25 cellular contexts compared by ENCODE assay signal in the genomic region with DNA sequence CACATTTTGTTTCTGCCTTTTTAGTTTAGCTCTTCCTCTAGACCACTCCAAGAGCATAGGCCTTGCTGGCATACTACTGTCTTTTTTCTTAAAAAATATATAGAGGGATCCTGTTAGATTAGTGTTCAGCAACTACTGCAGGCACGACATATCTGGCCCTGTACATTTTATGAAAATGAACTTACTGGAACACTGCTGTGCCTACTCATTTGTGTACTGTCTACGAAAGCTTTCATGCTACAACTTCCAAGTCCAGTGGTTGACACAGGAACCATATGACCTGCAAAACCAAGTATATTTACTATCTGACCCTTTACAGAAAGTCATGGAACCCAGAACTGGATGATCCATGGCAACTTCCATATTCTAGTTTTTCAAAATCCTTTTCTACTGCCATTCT.
"Had no signal": no experiment of that assay in that cellular context is flagged by ENCODE, and none has a peak within 500 bp of the region (broad histone marks: within the 10 kb centered on the region; RNA-seq: fewer than 3 reads in every experiment).

No MANE protein-coding gene starts in this region.

- H3K27me3 ChIP-seq: colonic mucosa, esophagus muscularis mucosa, esophagus squamous epithelium, foreskin keratinocyte, gastrocnemius medialis, gastroesophageal sphincter, heart left ventricle, heart right ventricle had no signal

- DNase-seq: colonic mucosa; cortex of kidney; dermis blood vessel endothelial cell; dorsolateral prefrontal cortex; effector CD4-positive, alpha-beta T cell; effector CD8-positive, alpha-beta T cell; effector memory CD4-positive, alpha-beta T cell; effector memory CD8-positive, alpha-beta T cell; endodermal cell; erythroblast; esophagus squamous epithelium; foreskin fibroblast; foreskin keratinocyte; foreskin melanocyte; gastrocnemius medialis; glutamatergic neuron; head of caudate nucleus; heart left ventricle; heart right ventricle had no signal

- H3K9me3 Mint-ChIP-seq: dendritic cell treated with granulocyte-macrophage colony-stimulating factor and Interleukin-4, amounts not matched to agents 40 ng/mL and 50 ng/mL, for 4 days; endodermal cell had no signal

- H3K27ac Mint-ChIP-seq: dendritic cell treated with granulocyte-macrophage colony-stimulating factor and Interleukin-4, amounts not matched to agents 40 ng/mL and 50 ng/mL, for 4 days; effector memory CD8-positive, alpha-beta T cell; endodermal cell had no signal

- H3K4me1 Mint-ChIP-seq: endodermal cell had no signal

- H3K4me3 ChIP-seq: colonic mucosa, coronary artery, dorsolateral prefrontal cortex, esophagus muscularis mucosa, esophagus squamous epithelium, gastrocnemius medialis, gastroesophageal sphincter, heart left ventricle, heart right ventricle had no signal

- H3K4me3 Mint-ChIP-seq: dendritic cell treated with granulocyte-macrophage colony-stimulating factor and Interleukin-4, amounts not matched to agents 40 ng/mL and 50 ng/mL, for 4 days; effector memory CD8-positive, alpha-beta T cell; endodermal cell had no signal

- ATAC-seq: effector memory CD8-positive, alpha-beta T cell; esophagus mucosa; foreskin keratinocyte; gastrocnemius medialis; gastroesophageal sphincter; heart left ventricle; heart right ventricle had no signal

- H3K4me1 ChIP-seq: colonic mucosa, esophagus muscularis mucosa, esophagus squamous epithelium, foreskin keratinocyte, gastrocnemius medialis, gastroesophageal sphincter, heart left ventricle, heart right ventricle had no signal

- H3K27ac ChIP-seq: colonic mucosa, coronary artery, dorsolateral prefrontal cortex, epithelial cell of prostate, esophagus muscularis mucosa, esophagus squamous epithelium, foreskin keratinocyte, gastrocnemius medialis, gastroesophageal sphincter, heart left ventricle, heart right ventricle had no signal

- H3K9me3 ChIP-seq: colonic mucosa, esophagus muscularis mucosa, esophagus squamous epithelium, gastrocnemius medialis, gastroesophageal sphincter, heart left ventricle, heart right ventricle had no signal
